In the genomic region with DNA sequence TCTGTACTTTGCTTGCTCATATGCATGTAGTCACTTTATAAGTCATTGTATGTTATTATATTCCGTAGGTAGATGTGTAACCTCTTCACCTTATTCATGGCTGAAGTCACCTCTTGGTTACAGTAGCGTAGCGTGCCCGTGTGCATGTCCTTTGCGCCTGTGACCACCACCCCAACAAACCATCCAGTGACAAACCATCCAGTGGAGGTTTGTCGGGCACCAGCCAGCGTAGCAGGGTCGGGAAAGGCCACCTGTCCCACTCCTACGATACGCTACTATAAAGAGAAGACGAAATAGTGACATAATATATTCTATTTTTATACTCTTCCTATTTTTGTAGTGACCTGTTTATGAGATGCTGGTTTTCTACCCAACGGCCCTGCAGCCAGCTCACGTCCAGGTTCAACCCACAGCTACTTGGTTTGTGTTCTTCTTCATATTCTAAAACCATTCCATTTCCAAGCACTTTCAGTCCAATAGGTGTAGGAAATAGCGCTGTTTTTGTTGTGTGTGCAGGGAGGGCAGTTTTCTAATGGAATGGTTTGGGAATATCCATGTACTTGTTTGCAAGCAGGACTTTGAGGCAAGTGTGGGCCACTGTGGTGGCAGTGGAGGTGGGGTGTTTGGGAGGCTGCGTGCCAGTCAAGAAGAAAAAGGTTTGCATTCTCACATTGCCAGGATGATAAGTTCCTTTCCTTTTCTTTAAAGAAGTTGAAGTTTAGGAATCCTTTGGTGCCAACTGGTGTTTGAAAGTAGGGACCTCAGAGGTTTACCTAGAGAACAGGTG, we compare ENCODE assay signal across 16 cellular contexts. TPM values are rescaled to one million over a fixed set of nuclear protein-coding genes. Genes with fewer than 3 reads are reported as not detected.
"Had no signal": no experiment of that assay in that cellular context is flagged by ENCODE, and none has a peak within 500 bp of the region (broad histone marks: within the 10 kb centered on the region; RNA-seq: fewer than 3 reads in every experiment).

No MANE protein-coding gene starts in this region.

- H3K9me3 ChIP-seq: body of pancreas, gastroesophageal sphincter, sigmoid colon had no signal

- H3K27me3 ChIP-seq: body of pancreas, gastroesophageal sphincter, sigmoid colon had no signal

- H3K4me1 ChIP-seq: gastroesophageal sphincter, sigmoid colon had no signal

- H3K4me3 Mint-ChIP-seq: activated naive CD4-positive, alpha-beta T cell treated with anti-CD3 and anti-CD28 coated beads, Interleukin-2, amount 50 U/mL, for 24 hours; mesothelial cell of epicardium had no signal

- H3K27ac Mint-ChIP-seq: activated naive CD4-positive, alpha-beta T cell treated with anti-CD3 and anti-CD28 coated beads, Interleukin-2, amount 50 U/mL, for 24 hours had no signal

- H3K9me3 Mint-ChIP-seq: activated naive CD4-positive, alpha-beta T cell treated with anti-CD3 and anti-CD28 coated beads, Interleukin-2, amount 50 U/mL, for 24 hours; mesothelial cell of epicardium had no signal

- H3K4me1 Mint-ChIP-seq: activated naive CD4-positive, alpha-beta T cell treated with anti-CD3 and anti-CD28 coated beads, Interleukin-2, amount 50 U/mL, for 24 hours had no signal

- H3K4me3 ChIP-seq: body of pancreas, gastroesophageal sphincter, sigmoid colon had no signal

- H3K27me3 Mint-ChIP-seq: activated naive CD4-positive, alpha-beta T cell treated with anti-CD3 and anti-CD28 coated beads, Interleukin-2, amount 50 U/mL, for 24 hours had no signal

- H3K27ac ChIP-seq: body of pancreas, gastroesophageal sphincter, sigmoid colon had no signal

- DNase-seq: amniotic stem cell; body of pancreas; central memory CD4-positive, alpha-beta T cell; cortex of kidney; effector CD8-positive, alpha-beta T cell; sigmoid colon; stimulated activated CD4-positive, alpha-beta T cell treated with anti-CD3 and anti-CD28 coated beads, Interleukin-2, amount 100 ng/mL, for 48 hours; stimulated activated naive CD4-positive, alpha-beta T cell treated with Interleukin-2 at 50 U/mL for 16 hours; trophoblast cell had no signal

- ATAC-seq: body of pancreas, gastroesophageal sphincter had no signal

RNA-seq across cellular contexts. Expression of gene FGF19, which starts 51.8 kb away (rescaled TPM):
- total RNA-seq: body of pancreas; epithelial cell of proximal tubule; gastroesophageal sphincter; liver; mesothelial cell of epicardium; myocyte; sigmoid colon; T-helper 1 cell treated with Interleukin-12 subunit alpha and Interleukin-12 subunit beta and Interleukin-4 antibody, amounts not matched to agents 30 ng/mL and 1 ng/mL, for 36 hours had no signal
- polyA plus RNA-seq: sigmoid colon had no signal
